In genomic region chr22:26632422-26633155, GRCh38 we compare ENCODE assay signal across 1 cellular context.
TF ChIP-seq lines count a peak whose summit lies in the region.

No MANE protein-coding gene starts in this region.

TF ChIP-seq in K562, 482 proteins besides CTCF, POLR2A, EP300 and RAD21 (continued from another document and continues in another):
- TF ChIP-seq ZBTB12 (CRISPR knock-in tag; IDR thresholded peaks at IDR 0.05) (no peak), ZNF124 (CRISPR knock-in tag; IDR thresholded peaks at IDR 0.05) (no peak), ZNF717 (CRISPR knock-in tag; IDR thresholded peaks at IDR 0.05) (no peak), ZBTB40 (IDR thresholded peaks at IDR 0.05) (no peak), ZBTB40 (CRISPR knock-in tag; IDR thresholded peaks at IDR 0.05) (no peak), TAF1 (IDR thresholded peaks at IDR 0.05; ENCODE audit: control insufficient read depth, extremely low read depth, insufficient read depth, low read length, severe bottlenecking) (peak; percentile 43), BRCA1 (IDR thresholded peaks at IDR 0.05) (no peak), BRCA1 (CRISPR knock-in tag; IDR thresholded peaks at IDR 0.05) (no peak), XRCC5 (IDR thresholded peaks at IDR 0.05; ENCODE audit: low read depth, low read length) (no peak), PCBP2 (IDR thresholded peaks at IDR 0.05; ENCODE audit: low read depth, low read length, poor library complexity, severe bottlenecking) (no peak), SOX6 (IDR thresholded peaks at IDR 0.05) (peak; percentile 96), ZZZ3 (IDR thresholded peaks at IDR 0.05) (no peak), NONO (IDR thresholded peaks at IDR 0.05; ENCODE audit: low read depth in 2 of 2, low read length in 1 of 2) (0 out of 4 replicates have a peak, but pooled peaks of 1 of the 2 experiments have one; percentile 25), BCOR (IDR thresholded peaks at IDR 0.05) (no peak), PHB (CRISPR knock-in tag; IDR thresholded peaks at IDR 0.05) (no peak), HINFP (tag; conservative IDR thresholded peaks at IDR 0.05; ENCODE audit: low read depth) (no peak), ZBTB26 (CRISPR knock-in tag; IDR thresholded peaks at IDR 0.05) (no peak), ATF1 (CRISPR knock-in tag; IDR thresholded peaks at IDR 0.05) (no peak), ATF1 (tag; IDR thresholded peaks at IDR 0.05) (no peak), ZNF431 (CRISPR knock-in tag; IDR thresholded peaks at IDR 0.05) (no peak)
- TF ChIP-seq, protein P1, sequence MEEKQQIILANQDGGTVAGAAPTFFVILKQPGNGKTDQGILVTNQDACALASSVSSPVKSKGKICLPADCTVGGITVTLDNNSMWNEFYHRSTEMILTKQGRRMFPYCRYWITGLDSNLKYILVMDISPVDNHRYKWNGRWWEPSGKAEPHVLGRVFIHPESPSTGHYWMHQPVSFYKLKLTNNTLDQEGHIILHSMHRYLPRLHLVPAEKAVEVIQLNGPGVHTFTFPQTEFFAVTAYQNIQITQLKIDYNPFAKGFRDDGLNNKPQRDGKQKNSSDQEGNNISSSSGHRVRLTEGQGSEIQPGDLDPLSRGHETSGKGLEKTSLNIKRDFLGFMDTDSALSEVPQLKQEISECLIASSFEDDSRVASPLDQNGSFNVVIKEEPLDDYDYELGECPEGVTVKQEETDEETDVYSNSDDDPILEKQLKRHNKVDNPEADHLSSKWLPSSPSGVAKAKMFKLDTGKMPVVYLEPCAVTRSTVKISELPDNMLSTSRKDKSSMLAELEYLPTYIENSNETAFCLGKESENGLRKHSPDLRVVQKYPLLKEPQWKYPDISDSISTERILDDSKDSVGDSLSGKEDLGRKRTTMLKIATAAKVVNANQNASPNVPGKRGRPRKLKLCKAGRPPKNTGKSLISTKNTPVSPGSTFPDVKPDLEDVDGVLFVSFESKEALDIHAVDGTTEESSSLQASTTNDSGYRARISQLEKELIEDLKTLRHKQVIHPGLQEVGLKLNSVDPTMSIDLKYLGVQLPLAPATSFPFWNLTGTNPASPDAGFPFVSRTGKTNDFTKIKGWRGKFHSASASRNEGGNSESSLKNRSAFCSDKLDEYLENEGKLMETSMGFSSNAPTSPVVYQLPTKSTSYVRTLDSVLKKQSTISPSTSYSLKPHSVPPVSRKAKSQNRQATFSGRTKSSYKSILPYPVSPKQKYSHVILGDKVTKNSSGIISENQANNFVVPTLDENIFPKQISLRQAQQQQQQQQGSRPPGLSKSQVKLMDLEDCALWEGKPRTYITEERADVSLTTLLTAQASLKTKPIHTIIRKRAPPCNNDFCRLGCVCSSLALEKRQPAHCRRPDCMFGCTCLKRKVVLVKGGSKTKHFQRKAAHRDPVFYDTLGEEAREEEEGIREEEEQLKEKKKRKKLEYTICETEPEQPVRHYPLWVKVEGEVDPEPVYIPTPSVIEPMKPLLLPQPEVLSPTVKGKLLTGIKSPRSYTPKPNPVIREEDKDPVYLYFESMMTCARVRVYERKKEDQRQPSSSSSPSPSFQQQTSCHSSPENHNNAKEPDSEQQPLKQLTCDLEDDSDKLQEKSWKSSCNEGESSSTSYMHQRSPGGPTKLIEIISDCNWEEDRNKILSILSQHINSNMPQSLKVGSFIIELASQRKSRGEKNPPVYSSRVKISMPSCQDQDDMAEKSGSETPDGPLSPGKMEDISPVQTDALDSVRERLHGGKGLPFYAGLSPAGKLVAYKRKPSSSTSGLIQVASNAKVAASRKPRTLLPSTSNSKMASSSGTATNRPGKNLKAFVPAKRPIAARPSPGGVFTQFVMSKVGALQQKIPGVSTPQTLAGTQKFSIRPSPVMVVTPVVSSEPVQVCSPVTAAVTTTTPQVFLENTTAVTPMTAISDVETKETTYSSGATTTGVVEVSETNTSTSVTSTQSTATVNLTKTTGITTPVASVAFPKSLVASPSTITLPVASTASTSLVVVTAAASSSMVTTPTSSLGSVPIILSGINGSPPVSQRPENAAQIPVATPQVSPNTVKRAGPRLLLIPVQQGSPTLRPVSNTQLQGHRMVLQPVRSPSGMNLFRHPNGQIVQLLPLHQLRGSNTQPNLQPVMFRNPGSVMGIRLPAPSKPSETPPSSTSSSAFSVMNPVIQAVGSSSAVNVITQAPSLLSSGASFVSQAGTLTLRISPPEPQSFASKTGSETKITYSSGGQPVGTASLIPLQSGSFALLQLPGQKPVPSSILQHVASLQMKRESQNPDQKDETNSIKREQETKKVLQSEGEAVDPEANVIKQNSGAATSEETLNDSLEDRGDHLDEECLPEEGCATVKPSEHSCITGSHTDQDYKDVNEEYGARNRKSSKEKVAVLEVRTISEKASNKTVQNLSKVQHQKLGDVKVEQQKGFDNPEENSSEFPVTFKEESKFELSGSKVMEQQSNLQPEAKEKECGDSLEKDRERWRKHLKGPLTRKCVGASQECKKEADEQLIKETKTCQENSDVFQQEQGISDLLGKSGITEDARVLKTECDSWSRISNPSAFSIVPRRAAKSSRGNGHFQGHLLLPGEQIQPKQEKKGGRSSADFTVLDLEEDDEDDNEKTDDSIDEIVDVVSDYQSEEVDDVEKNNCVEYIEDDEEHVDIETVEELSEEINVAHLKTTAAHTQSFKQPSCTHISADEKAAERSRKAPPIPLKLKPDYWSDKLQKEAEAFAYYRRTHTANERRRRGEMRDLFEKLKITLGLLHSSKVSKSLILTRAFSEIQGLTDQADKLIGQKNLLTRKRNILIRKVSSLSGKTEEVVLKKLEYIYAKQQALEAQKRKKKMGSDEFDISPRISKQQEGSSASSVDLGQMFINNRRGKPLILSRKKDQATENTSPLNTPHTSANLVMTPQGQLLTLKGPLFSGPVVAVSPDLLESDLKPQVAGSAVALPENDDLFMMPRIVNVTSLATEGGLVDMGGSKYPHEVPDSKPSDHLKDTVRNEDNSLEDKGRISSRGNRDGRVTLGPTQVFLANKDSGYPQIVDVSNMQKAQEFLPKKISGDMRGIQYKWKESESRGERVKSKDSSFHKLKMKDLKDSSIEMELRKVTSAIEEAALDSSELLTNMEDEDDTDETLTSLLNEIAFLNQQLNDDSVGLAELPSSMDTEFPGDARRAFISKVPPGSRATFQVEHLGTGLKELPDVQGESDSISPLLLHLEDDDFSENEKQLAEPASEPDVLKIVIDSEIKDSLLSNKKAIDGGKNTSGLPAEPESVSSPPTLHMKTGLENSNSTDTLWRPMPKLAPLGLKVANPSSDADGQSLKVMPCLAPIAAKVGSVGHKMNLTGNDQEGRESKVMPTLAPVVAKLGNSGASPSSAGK (IDR thresholded peaks at IDR 0.05): no peak
